27 cellular contexts compared by ENCODE assay signal in the genomic region with DNA sequence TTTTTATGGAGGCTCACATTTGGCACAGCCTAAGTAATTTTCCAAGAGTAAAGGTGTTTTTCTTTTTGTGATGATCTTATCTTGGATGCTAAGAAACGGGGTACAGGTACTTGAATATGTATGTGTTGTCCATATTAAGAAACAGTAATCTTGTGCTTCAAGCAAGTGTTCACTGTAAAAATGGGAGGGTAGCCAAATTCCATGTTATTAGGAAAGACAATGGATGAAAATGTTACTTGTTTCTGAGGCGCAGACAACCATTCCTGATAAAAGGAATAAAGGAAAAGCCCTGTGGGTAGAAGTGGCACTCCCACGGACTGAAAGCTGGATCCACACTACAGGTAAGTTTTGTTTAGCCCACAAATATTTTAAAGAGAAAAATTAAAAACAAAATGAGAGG. TPM values are rescaled to one million over a fixed set of nuclear protein-coding genes. Genes with fewer than 3 reads are reported as not detected.
DNase-seq lines count a peak whose midpoint lies in the region; ATAC-seq, FAIRE-seq and TF ChIP-seq lines count a peak whose summit lies in the region.
"Had no signal": no experiment of that assay in that cellular context is flagged by ENCODE, and none has a peak within 500 bp of the region (broad histone marks: within the 10 kb centered on the region; RNA-seq: fewer than 3 reads in every experiment).

No MANE protein-coding gene starts in this region.

- peaks cover 16% of the 10 kb centered on the region for H3K9me3 Mint-ChIP-seq in activated CD4-positive, alpha-beta T cell treated with anti-CD3 and anti-CD28 coated beads, Interleukin-2, amount 10 ng/mL, durations not matched to agents 7 days and 5 days
- peaks cover 3 to 12% (median 6%) of the 10 kb centered on the region in 3 donors for H3K9me3 Mint-ChIP-seq in T-cell

- no peak for DNase-seq in activated CD4-positive, alpha-beta T cell treated with anti-CD3 and anti-CD28 coated beads, Interleukin-2, amount 10 ng/mL, durations not matched to agents 7 days and 5 days
- DNase-seq in activated CD4-positive, alpha-beta T cell treated with anti-CD3 and anti-CD28 coated beads, Interleukin-2, amount 50 U/mL, for 4 hours, result no peak
- DNase-seq in T-cell (no peak), fibroblast of pulmonary artery (ENCODE audit: low read depth) (peak; percentile 52), sciatic nerve (ENCODE audit: low spot score) (no peak), D721Med (ENCODE audit: insufficient read length, low spot score) (no peak)
- DNase-seq: ACHN, COR-L47, DMS 273 treated with DMSO at 0.1 percent for 48 hours, DMS79 treated with DMSO at 0.1 percent for 48 hours, GM23248, MG63, NCI-H1417, NCI-H1694 treated with DMSO at 0.1 percent for 48 hours, NCI-H2081 treated with DMSO at 0.1 percent for 48 hours, NCI-H2171 treated with DMSO at 0.1 percent for 48 hours, NCI-H446, NCI-H526, SJCRH30 had no signal

- intact Hi-C loops in sciatic nerve (cut with DNase I), result no loop called here

- H3K27me3 Mint-ChIP-seq in activated CD4-positive, alpha-beta T cell treated with anti-CD3 and anti-CD28 coated beads, Interleukin-2, amount 10 ng/mL, durations not matched to agents 7 days and 5 days, result no peaks in the 10 kb centered on the region
- no peaks in the 10 kb centered on the region for H3K27me3 Mint-ChIP-seq in T-cell

- TF ChIP-seq CTCF in fibroblast of pulmonary artery (IDR thresholded peaks at IDR 0.05; ENCODE audit: low read length, missing control alignments), result no peak
- TF ChIP-seq CTCF in D721Med (IDR thresholded peaks at IDR 0.05; ENCODE audit: insufficient read depth, missing control alignments), result no peak

- no peak for FAIRE-seq in D721Med (lab: Jason Lieb, UNC)
- FAIRE-seq: GM12878, HepG2, K562, RCC 7860 had no signal

- no peak overlapping the region for H3K4me3 ChIP-seq in fibroblast of pulmonary artery (replicated peaks; ENCODE audit: low read depth, low read length)
- H3K4me3 ChIP-seq: BLaER1 treated with 17β-estradiol and CSF1 and Interleukin-3, amounts not matched to agents 10 nM and 100 nM; GM12878; GM23248; HAP-1; K562; MG63; SJCRH30 had no signal

- peak overlapping the region; percentile 55 for H3K27ac Mint-ChIP-seq in activated CD4-positive, alpha-beta T cell treated with anti-CD3 and anti-CD28 coated beads, Interleukin-2, amount 10 ng/mL, durations not matched to agents 7 days and 5 days
- peak overlapping the region; percentile 7 to 84 for H3K27ac Mint-ChIP-seq in T-cell

- POLR2A ChIA-PET in activated CD4-positive, alpha-beta T cell treated with anti-CD3 and anti-CD28 coated beads, Interleukin-2, amount 10 ng/mL, durations not matched to agents 7 days and 5 days (lab: Charles Lee), result no interaction called here
- POLR2A ChIA-PET in T-cell (lab: Charles Lee), result no interaction called here

- peaks cover 76% of the 10 kb centered on the region for H3K36me3 Mint-ChIP-seq in activated CD4-positive, alpha-beta T cell treated with anti-CD3 and anti-CD28 coated beads, Interleukin-2, amount 10 ng/mL, durations not matched to agents 7 days and 5 days (ENCODE audit: low read depth)
- H3K36me3 Mint-ChIP-seq in T-cell, result peaks cover 57% of the 10 kb centered on the region

- H3K4me3 Mint-ChIP-seq in activated CD4-positive, alpha-beta T cell treated with anti-CD3 and anti-CD28 coated beads, Interleukin-2, amount 10 ng/mL, durations not matched to agents 7 days and 5 days, result no peak overlapping the region
- H3K4me3 Mint-ChIP-seq in T-cell, result no peak overlapping the region

- peaks cover 25% of the 10 kb centered on the region for H3K4me1 Mint-ChIP-seq in activated CD4-positive, alpha-beta T cell treated with anti-CD3 and anti-CD28 coated beads, Interleukin-2, amount 10 ng/mL, durations not matched to agents 7 days and 5 days
- peaks cover 66 to 68% (median 67%) of the 10 kb centered on the region in 3 donors for H3K4me1 Mint-ChIP-seq in T-cell

- ATAC-seq in T-cell (replicated peaks in 1 of 4) (no peak), HG02763 (IDR thresholded peaks at IDR 0.05; ENCODE audit: unreplicated experiment) (no peak), sciatic nerve (no peak), GM19395 (IDR thresholded peaks at IDR 0.05; ENCODE audit: unreplicated experiment) (no peak)
- ATAC-seq: GM12878, HepG2, K562 had no signal

- CTCF ChIA-PET in activated CD4-positive, alpha-beta T cell treated with anti-CD3 and anti-CD28 coated beads, Interleukin-2, amount 10 ng/mL, durations not matched to agents 7 days and 5 days (lab: Charles Lee), result no interaction called here
- CTCF ChIA-PET in T-cell (lab: Charles Lee), result no interaction called here

RNA-seq across cellular contexts. Expression of a gene that starts 15.6 kb away (rescaled TPM):
- total RNA-seq in activated CD4-positive, alpha-beta T cell treated with anti-CD3 and anti-CD28 coated beads, Interleukin-2, amount 10 ng/mL, durations not matched to agents 7 days and 5 days, result 10 to 100 TPM; 41.5 to 56.3 TPM
- total RNA-seq in T-cell, result 10 to 100 TPM; 41.1 to 52.6 (median 48.5) TPM
- 24.4 TPM for total RNA-seq in sciatic nerve
